Comparison of ENCODE assay signal across 22 cellular contexts in genomic region chr7:106276513-106276912, GRCh38.
"Had no signal": no experiment of that assay in that cellular context is flagged by ENCODE, and none has a peak within 500 bp of the region (broad histone marks: within the 10 kb centered on the region; RNA-seq: fewer than 3 reads in every experiment).

No MANE protein-coding gene starts in this region.

- ATAC-seq: effector memory CD8-positive, alpha-beta T cell; foreskin keratinocyte; left colon; left ventricle myocardium superior; natural killer cell treated with Interleukin-12 subunit alpha and Interleukin-12 subunit beta and Interleukin-15 and Interleukin-18, amount 100 ng/mL, for 72 hours; sciatic nerve; stimulated activated naive B cell treated with anti-CD40 and anti-IgM and Interleukin-4, amounts not matched to agents 10 μg/mL and 1 μg/mL and 100 μg/mL, for 72 hours had no signal

- H3K27me3 ChIP-seq: esophagus muscularis mucosa, foreskin keratinocyte, neural progenitor cell, spleen had no signal

- H3K4me1 ChIP-seq: foreskin keratinocyte, parathyroid adenoma, prostate gland had no signal

- H3K4me3 ChIP-seq: esophagus muscularis mucosa, lung, neural progenitor cell, prostate gland, spleen had no signal

- DNase-seq: effector memory CD8-positive, alpha-beta T cell; foreskin keratinocyte; left colon; left ventricle myocardium superior; mesenchymal stem cell; midbrain; occipital lobe; spleen; stimulated activated CD4-positive, alpha-beta T cell treated with anti-CD3 and anti-CD28 coated beads, Interleukin-15, amount 100 ng/mL, for 24 hours; stimulated activated CD4-positive, alpha-beta T cell treated with anti-CD3 and anti-CD28 coated beads, Interleukin-1b, Interleukin-23, amount 100 ng/mL, for 48 hours; stimulated activated CD4-positive, alpha-beta T cell treated with anti-CD3 and anti-CD28 coated beads, Interleukin-4, amount 100 ng/mL, for 24 hours; stimulated activated naive B cell treated with anti-CD40 and anti-IgM and Interleukin-4, amounts not matched to agents 10 μg/mL and 1 μg/mL and 100 μg/mL, for 72 hours had no signal

- H3K9me3 Mint-ChIP-seq: dendritic cell treated with granulocyte-macrophage colony-stimulating factor and Interleukin-4, amounts not matched to agents 40 ng/mL and 50 ng/mL, for 4 days; effector memory CD8-positive, alpha-beta T cell; natural killer cell treated with Interleukin-12 subunit alpha and Interleukin-12 subunit beta and Interleukin-15 and Interleukin-18, amount 100 ng/mL, for 72 hours; neural progenitor cell had no signal

- H3K4me3 Mint-ChIP-seq: dendritic cell treated with granulocyte-macrophage colony-stimulating factor and Interleukin-4, amounts not matched to agents 40 ng/mL and 50 ng/mL, for 4 days; effector memory CD8-positive, alpha-beta T cell; neural progenitor cell; stimulated activated naive B cell treated with anti-CD40 and anti-IgM and Interleukin-4, amounts not matched to agents 10 μg/mL and 1 μg/mL and 100 μg/mL, for 72 hours had no signal

- H3K9me3 ChIP-seq: esophagus muscularis mucosa, prostate gland, spleen had no signal

- H3K9ac ChIP-seq: neural progenitor cell, parathyroid adenoma had no signal

- H3K36me3 ChIP-seq: neural progenitor cell, prostate gland had no signal

- H3K27ac ChIP-seq: epithelial cell of prostate, esophagus muscularis mucosa, foreskin keratinocyte, neural progenitor cell, parathyroid adenoma, prostate gland, spleen had no signal

- H3K27me3 Mint-ChIP-seq: dendritic cell treated with granulocyte-macrophage colony-stimulating factor and Interleukin-4, amounts not matched to agents 40 ng/mL and 50 ng/mL, for 4 days; effector memory CD8-positive, alpha-beta T cell; natural killer cell treated with Interleukin-12 subunit alpha and Interleukin-12 subunit beta and Interleukin-15 and Interleukin-18, amount 100 ng/mL, for 72 hours; stimulated activated naive B cell treated with anti-CD40 and anti-IgM and Interleukin-4, amounts not matched to agents 10 μg/mL and 1 μg/mL and 100 μg/mL, for 72 hours had no signal

- H2AFZ ChIP-seq: neural progenitor cell, parathyroid adenoma had no signal

- FAIRE-seq: colon had no signal

- H3K27ac Mint-ChIP-seq: dendritic cell treated with granulocyte-macrophage colony-stimulating factor and Interleukin-4, amounts not matched to agents 40 ng/mL and 50 ng/mL, for 4 days; effector memory CD8-positive, alpha-beta T cell; neural progenitor cell; stimulated activated naive B cell treated with anti-CD40 and anti-IgM and Interleukin-4, amounts not matched to agents 10 μg/mL and 1 μg/mL and 100 μg/mL, for 72 hours had no signal

- H3K4me2 ChIP-seq: neural progenitor cell had no signal
